8 cellular contexts compared by ENCODE assay signal in the genomic region with DNA sequence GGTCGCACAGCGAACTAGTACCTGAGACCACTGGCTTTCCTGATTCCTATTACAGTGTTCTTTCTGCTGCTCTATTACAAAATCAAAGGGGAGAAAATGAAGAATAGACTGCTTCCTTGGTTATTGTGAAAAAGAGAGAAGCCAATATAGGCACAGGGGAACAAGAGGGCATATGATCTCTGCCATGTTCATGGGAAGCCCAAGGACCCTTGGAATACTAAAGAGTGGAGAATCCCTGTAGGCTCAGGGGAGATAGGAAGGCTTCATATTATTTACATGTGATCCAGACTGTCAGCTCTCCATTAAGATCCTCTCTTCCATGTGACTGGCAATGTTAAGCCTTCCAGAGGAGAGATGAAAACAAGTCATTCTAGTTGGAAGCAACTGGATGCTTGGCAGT.
"Had no signal": no experiment of that assay in that cellular context is flagged by ENCODE, and none has a peak within 500 bp of the region (broad histone marks: within the 10 kb centered on the region; RNA-seq: fewer than 3 reads in every experiment).

No MANE protein-coding gene starts in this region.

- H3K27ac Mint-ChIP-seq: GM23338, HFFc6 had no signal

- H3K4me3 Mint-ChIP-seq: GM23338, H9, HFFc6 had no signal

- ATAC-seq: GM23338, HCT116 had no signal

- H3K9me3 Mint-ChIP-seq: H9 had no signal

- DNase-seq: GM23248, GOT3, H7, H9, HCEC 1CT, HFFc6 had no signal
